1 cellular context compared by ENCODE assay signal in genomic region chr2:171728989-171729951, GRCh38.
TF ChIP-seq lines count a peak whose summit lies in the region.

No MANE protein-coding gene starts in this region.

TF ChIP-seq in HepG2, 621 proteins besides CTCF, POLR2A, EP300 and RAD21 (continued from another document and continues in another):
- TF ChIP-seq BCLAF1 (IDR thresholded peaks at IDR 0.05) (no peak), HMG20A (CRISPR knock-in tag; IDR thresholded peaks at IDR 0.05; ENCODE audit: borderline replicate concordance) (peak; percentile 83), SMARCC2 (IDR thresholded peaks at IDR 0.05) (peak; percentile 99), ZNF34 (CRISPR knock-in tag; IDR thresholded peaks at IDR 0.05; ENCODE audit: borderline replicate concordance) (no peak), BCL6 (CRISPR knock-in tag; IDR thresholded peaks at IDR 0.05) (peak; percentile 64), SCMH1 (CRISPR knock-in tag; IDR thresholded peaks at IDR 0.05; ENCODE audit: borderline replicate concordance) (no peak), ZSCAN12 (CRISPR knock-in tag; IDR thresholded peaks at IDR 0.05) (no peak), PAXIP1 (CRISPR knock-in tag; conservative IDR thresholded peaks at IDR 0.05) (peak; percentile 96), TCF7 (IDR thresholded peaks at IDR 0.05; ENCODE audit: low read depth) (peak; percentile 87), WIZ (CRISPR knock-in tag; IDR thresholded peaks at IDR 0.05) (no peak), RBAK (CRISPR knock-in tag; IDR thresholded peaks at IDR 0.05) (no peak), ZNF609 (CRISPR knock-in tag; IDR thresholded peaks at IDR 0.05; ENCODE audit: borderline replicate concordance) (peak; percentile 68; the same call in 1 of the 2 replicates), ELF3 (CRISPR knock-in tag; IDR thresholded peaks at IDR 0.05) (peak; percentile 44; the same call in 1 of the 2 replicates), SOX6 (IDR thresholded peaks at IDR 0.05) (no peak), SOX6 (CRISPR knock-in tag; IDR thresholded peaks at IDR 0.05) (peak; percentile 92), SP4 (CRISPR knock-in tag; IDR thresholded peaks at IDR 0.05) (no peak), SATB2 (CRISPR knock-in tag; IDR thresholded peaks at IDR 0.05) (no peak), JDP2 (CRISPR knock-in tag; IDR thresholded peaks at IDR 0.05; ENCODE audit: borderline replicate concordance) (no peak), STAT6 (CRISPR knock-in tag; IDR thresholded peaks at IDR 0.05; ENCODE audit: borderline replicate concordance) (no peak), ZNF382 (CRISPR knock-in tag; IDR thresholded peaks at IDR 0.05; ENCODE audit: borderline replicate concordance) (no peak), ZFP36L1 (CRISPR knock-in tag; IDR thresholded peaks at IDR 0.05) (no peak), TBX3 (IDR thresholded peaks at IDR 0.05; ENCODE audit: borderline replicate concordance) (peak; percentile 79; the same call in 1 of the 2 replicates), NFAT5 (CRISPR knock-in tag; IDR thresholded peaks at IDR 0.05) (no peak), ZNF879 (CRISPR knock-in tag; IDR thresholded peaks at IDR 0.05) (no peak), ZNF407 (CRISPR knock-in tag; IDR thresholded peaks at IDR 0.05; ENCODE audit: not compliant biosample characterization) (no peak), MIXL1 (CRISPR knock-in tag; IDR thresholded peaks at IDR 0.05) (peak; percentile 76; the same call in 1 of the 2 replicates)
